8 cellular contexts compared by ENCODE assay signal in genomic region chr5:104412649-104413240, GRCh38.
A peak's percentile ranks its signal among the peaks of the same experiment; 100 is the strongest.
DNase-seq lines count a peak whose midpoint lies in the region; ATAC-seq and TF ChIP-seq lines count a peak whose summit lies in the region.

No MANE protein-coding gene starts in this region.

- 71 to 93% methylated on average over 1 of the region's 1 CpG for WGBS in testis, 2 donors

- no peaks in the 10 kb centered on the region for H3K27me3 ChIP-seq in testis

- no peak overlapping the region for H3K27ac ChIP-seq in epithelial cell of prostate
- no peak overlapping the region for H3K27ac ChIP-seq in testis

- no peak for TF ChIP-seq POLR2A in testis (IDR thresholded peaks at IDR 0.05)

- H3K36me3 Mint-ChIP-seq in type B pancreatic cell: no peaks in the 10 kb centered on the region

- H3K9me3 Mint-ChIP-seq in type B pancreatic cell: peaks cover 4% of the 10 kb centered on the region

- intact Hi-C loops in testis (cut with DNase I; ENCODE audit: low total_unique reads): no loop called here

- H3K4me1 Mint-ChIP-seq in type B pancreatic cell (ENCODE audit: unreplicated experiment): peaks cover 5% of the 10 kb centered on the region

- no peak overlapping the region for H3K27ac Mint-ChIP-seq in type B pancreatic cell

- peak; percentile 33 for TF ChIP-seq CTCF in GM12864 (IDR thresholded peaks at IDR 0.05; ENCODE audit: low read depth, low read length, missing control alignments)
- peak; percentile 42 for TF ChIP-seq CTCF in HFF-Myc (IDR thresholded peaks at IDR 0.05; ENCODE audit: low read depth, low read length, missing control alignments)
- TF ChIP-seq CTCF in type B pancreatic cell (conservative IDR thresholded peaks at IDR 0.05): peak; percentile 69
- no peak for TF ChIP-seq CTCF in testis (IDR thresholded peaks at IDR 0.05)

- no peaks in the 10 kb centered on the region for H3K36me3 ChIP-seq in testis (ENCODE audit: low read depth, missing control alignments)

- no peaks in the 10 kb centered on the region for H3K27me3 Mint-ChIP-seq in type B pancreatic cell

- H3K4me3 ChIP-seq in GM12864 (ENCODE audit: low read depth, low read length): no peak overlapping the region
- no peak overlapping the region for H3K4me3 ChIP-seq in HFF-Myc (replicated peaks; ENCODE audit: low read depth, low read length)
- no peak overlapping the region for H3K4me3 ChIP-seq in testis

- H3K4me3 Mint-ChIP-seq in type B pancreatic cell: no peak overlapping the region

- no peak for ATAC-seq in HG03457 (IDR thresholded peaks at IDR 0.05; ENCODE audit: unreplicated experiment)

- DNase-seq in GM12864 (ENCODE audit: low read depth): no peak
- no peak for DNase-seq in HFF-Myc (ENCODE audit: extremely low read depth, low read depth)
- DNase-seq in NCI-H82 treated with DMSO at 0.1 percent for 48 hours (lab: John Stamatoyannopoulos, UW; ENCODE audit: unreplicated experiment): peak; percentile 14
- DNase-seq in epithelial cell of prostate (ENCODE audit: low read depth, low spot score): peak; percentile 2
- DNase-seq in type B pancreatic cell (ENCODE audit: extremely low spot score, unreplicated experiment): no peak
- DNase-seq in testis: no peak
- DNase-seq in OCI-M2 (lab: John Stamatoyannopoulos, UW; ENCODE audit: unreplicated experiment): no peak

- H3K9me3 ChIP-seq in testis: no peaks in the 10 kb centered on the region

- no peaks in the 10 kb centered on the region for H3K4me1 ChIP-seq in testis

Comparison
In these comparisons a context has a peak if more than half of its experiments do, and no peak if none do; other contexts are left out.
1. DNase-seq: peak in NCI-H82 treated with DMSO at 0.1 percent for 48 hours (single experiment) and epithelial cell of prostate (single experiment); none in GM12864 (single experiment), HFF-Myc (single experiment), type B pancreatic cell (single experiment), testis (single experiment) and OCI-M2 (single experiment).
2. CTCF ChIP-seq: peak in GM12864 (single experiment), HFF-Myc (single experiment) and type B pancreatic cell (single experiment); none in testis (0 of 3).